8 cellular contexts compared by ENCODE assay signal in genomic region chr1:95073446-95073845, GRCh38. TPM values are rescaled to one million over a fixed set of nuclear protein-coding genes. Genes with fewer than 3 reads are reported as not detected.
DNase-seq lines count a peak whose midpoint lies in the region; ATAC-seq, FAIRE-seq and TF ChIP-seq lines count a peak whose summit lies in the region.

No MANE protein-coding gene starts in this region.

- ATAC-seq in HG03520 (IDR thresholded peaks at IDR 0.05; ENCODE audit: unreplicated experiment) = peak; percentile 2
- ATAC-seq in GM19397 (IDR thresholded peaks at IDR 0.05; ENCODE audit: unreplicated experiment) = no peak
- no peak for ATAC-seq in HG02678 (IDR thresholded peaks at IDR 0.05; ENCODE audit: unreplicated experiment)

- no peak for FAIRE-seq in bronchial epithelial cell (lab: Jason Lieb, UNC)

- H3K27me3 ChIP-seq in bronchial epithelial cell (ENCODE audit: control insufficient read depth, insufficient read depth, low read length) = no peaks in the 10 kb centered on the region
- no peaks in the 10 kb centered on the region for H3K27me3 ChIP-seq in mucosa of rectum (ENCODE audit: control insufficient read depth in 2 of 2, insufficient read depth in 2 of 2, low read length in 2 of 2)

- H3K27ac ChIP-seq in mucosa of rectum (ENCODE audit: low read depth in 2 of 2, low read length in 2 of 2) = peak overlapping the region; percentile 90 to 94

- DNase-seq in AG04449 (ENCODE audit: low read depth, low spot score) (no peak), bronchial epithelial cell (ENCODE audit: low read depth) (no peak), NCI-H510A (lab: John Stamatoyannopoulos, UW) (no peak), NCI-H1417 treated with DMSO at 0.1 percent for 48 hours (lab: John Stamatoyannopoulos, UW) (no peak)

- peak overlapping the region; percentile 78 to 97 for H3K9ac ChIP-seq in mucosa of rectum (ENCODE audit: low read depth in 1 of 2, low read length in 2 of 2)

- no peak for TF ChIP-seq CTCF in AG04449 (IDR thresholded peaks at IDR 0.05; ENCODE audit: insufficient read depth, low read length, missing control alignments)
- no peak for TF ChIP-seq CTCF in bronchial epithelial cell (IDR thresholded peaks at IDR 0.05; ENCODE audit: insufficient read depth, low read length, severe bottlenecking)

- POLR2A ChIA-PET in AG04449 (lab: Yijun Ruan, JAX) = interaction anchor here (0.6 to 1.6 kb wide), 5 partner anchors 14 to 161 kb away, joined by 3 to 10 read pairs (median 3); partner anchors contain the start of genes RWDD3 and TLCD4

- CTCF ChIA-PET in AG04449 (lab: Yijun Ruan, JAX) = interaction anchor here (1.2 to 2.2 kb wide), 4 partner anchors 11 to 219 kb away, joined by 4 to 12 read pairs (median 9); partner anchors contain the start of gene RWDD3

- H3K9me3 ChIP-seq in mucosa of rectum (ENCODE audit: control insufficient read depth in 2 of 2, low read length in 2 of 2) = no peaks in the 10 kb centered on the region

- H3K4me3 ChIP-seq in AG04449 (ENCODE audit: low read depth, low read length) (peak overlapping the region; percentile 96), bronchial epithelial cell (ENCODE audit: low read depth, low read length) (peak overlapping the region; percentile 79), mucosa of rectum (ENCODE audit: low read length in 2 of 2) (peak overlapping the region; percentile 96 to 98)

- peaks cover 2% of the 10 kb centered on the region for H3K36me3 ChIP-seq in bronchial epithelial cell (ENCODE audit: control insufficient read depth, insufficient read depth, low read length)
- H3K36me3 ChIP-seq in mucosa of rectum (ENCODE audit: control insufficient read depth in 2 of 2, insufficient read depth in 2 of 2, low read length in 2 of 2) = no peaks in the 10 kb centered on the region

- H3K4me1 ChIP-seq in mucosa of rectum (ENCODE audit: control insufficient read depth in 2 of 2, insufficient read depth in 2 of 2, low read length in 2 of 2) = peaks cover 32 to 35% of the 10 kb centered on the region in 2 donors

RNA-seq across cellular contexts. Expression of gene ALG14, which starts 0.7 kb away (rescaled TPM):
- 0.53 and 1.3 TPM in 2 replicates for total RNA-seq in bronchial epithelial cell

RNA-seq across cellular contexts. Expression of gene TLCD4, which starts 43.7 kb away (rescaled TPM):
- total RNA-seq in bronchial epithelial cell = 0.51 and 0.53 TPM in 2 replicates
